ENCODE assay signal across 1 cellular context in genomic region chr18:73124165-73124564, GRCh38.
TF ChIP-seq lines count a peak whose summit lies in the region.

No MANE protein-coding gene starts in this region.

TF ChIP-seq in GM23338, 12 proteins besides CTCF, POLR2A, EP300 and RAD21 (continued from another document):
- TF ChIP-seq ZNF462 (CRISPR knock-in tag; IDR thresholded peaks at IDR 0.05), result no peak
- no peak for TF ChIP-seq CREB1 (CRISPR knock-in tag; IDR thresholded peaks at IDR 0.05; ENCODE audit: low read depth)
- no peak for TF ChIP-seq EZH2phosphoT487 (IDR thresholded peaks at IDR 0.05; ENCODE audit: unreplicated experiment)
- TF ChIP-seq STAT1 (IDR thresholded peaks at IDR 0.05; ENCODE audit: unreplicated experiment), result no peak
- TF ChIP-seq ZNF114 (CRISPR knock-in tag; IDR thresholded peaks at IDR 0.05), result no peak
- no peak for TF ChIP-seq POLR2AphosphoS5 (IDR thresholded peaks at IDR 0.05; ENCODE audit: low read depth)
TF ChIP-seq in GM23338: peak in this region for 0.
